ENCODE assay signal across 11 cellular contexts in the genomic region with DNA sequence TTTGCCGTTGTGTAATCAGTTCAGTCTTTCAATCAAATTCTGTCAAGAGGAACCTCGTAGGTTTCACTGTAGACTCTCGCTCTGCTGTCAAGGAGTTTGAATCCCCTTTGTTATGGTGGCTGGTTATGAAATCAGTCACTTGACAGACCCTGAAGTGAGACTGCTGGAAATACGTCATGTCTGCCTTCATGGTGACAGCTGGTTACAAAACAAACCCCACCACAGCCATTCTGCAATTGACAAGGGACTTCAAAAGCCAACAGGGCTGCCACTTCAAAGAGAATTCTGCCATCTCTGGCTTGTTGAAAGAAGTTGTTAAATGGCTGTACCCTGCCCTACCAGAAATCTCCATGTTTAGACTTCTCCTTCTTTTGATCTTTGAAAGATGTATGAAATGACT.
DNase-seq lines count a peak whose midpoint lies in the region; ATAC-seq and TF ChIP-seq lines count a peak whose summit lies in the region.
"Had no signal": no experiment of that assay in that cellular context is flagged by ENCODE, and none has a peak within 500 bp of the region (broad histone marks: within the 10 kb centered on the region; RNA-seq: fewer than 3 reads in every experiment).

No MANE protein-coding gene starts in this region.

- H3K36me3 ChIP-seq in CD4-positive, CD25-positive, alpha-beta regulatory T cell (ENCODE audit: control insufficient read depth, insufficient read depth, low read length), result no peaks in the 10 kb centered on the region
- H3K36me3 ChIP-seq in lower lobe of right lung (no peaks in the 10 kb centered on the region), aorta (ENCODE audit: control insufficient read depth in 1 of 2, insufficient read depth in 2 of 2, low read length in 1 of 2) (no peaks in the 10 kb centered on the region)
- H3K36me3 ChIP-seq: ascending aorta had no signal

- peaks cover 3% of the 10 kb centered on the region for H3K4me1 ChIP-seq in CD4-positive, CD25-positive, alpha-beta regulatory T cell (ENCODE audit: control insufficient read depth, insufficient read depth, low read length, poor library complexity, severe bottlenecking)
- no peaks in the 10 kb centered on the region for H3K4me1 ChIP-seq in lower lobe of right lung
- no peaks in the 10 kb centered on the region for H3K4me1 ChIP-seq in aorta (ENCODE audit: control insufficient read depth in 1 of 2, insufficient read depth in 2 of 2, low read length in 2 of 2)
- H3K4me1 ChIP-seq: ascending aorta had no signal

- ATAC-seq in CD4-positive, CD25-positive, alpha-beta regulatory T cell (ENCODE audit: low read depth in 2 of 2), result peak; percentile 44 to 45
- ATAC-seq in T-cell (replicated peaks in 1 of 4), result peak; percentile 34 to 94 (median 62)
- peak; percentile 47 to 54 for ATAC-seq in lower lobe of right lung
- no peak for ATAC-seq in aorta (ENCODE audit: low FRiP score)
- ATAC-seq: sciatic nerve had no signal

- intact Hi-C loops in lower lobe of right lung (cut with DNase I) (no loop called here), aorta (cut with DNase I) (no loop called here)
- intact Hi-C loops in activated CD4-positive, alpha-beta memory T cell treated with anti-CD3 and anti-CD28 coated beads for 36 hours (cut with micrococcal nuclease), result no loop called here

- CTCF ChIA-PET in T-cell (lab: Charles Lee), result no interaction called here
- CTCF ChIA-PET in activated CD4-positive, alpha-beta memory T cell treated with anti-CD3 and anti-CD28 coated beads for 36 hours (lab: Charles Lee), result no interaction called here

- H3K36me3 Mint-ChIP-seq in CD4-positive, CD25-positive, alpha-beta regulatory T cell, result peaks cover 25% of the 10 kb centered on the region
- peaks cover 35% of the 10 kb centered on the region for H3K36me3 Mint-ChIP-seq in T-cell
- H3K36me3 Mint-ChIP-seq in activated CD4-positive, alpha-beta memory T cell treated with anti-CD3 and anti-CD28 coated beads for 36 hours, result peaks cover 9% of the 10 kb centered on the region

- peaks cover 7 to 20% (median 14%) of the 10 kb centered on the region in 4 donors for H3K4me1 Mint-ChIP-seq in CD4-positive, CD25-positive, alpha-beta regulatory T cell
- peaks cover 10 to 14% (median 13%) of the 10 kb centered on the region in 3 donors for H3K4me1 Mint-ChIP-seq in T-cell
- peaks cover 8% of the 10 kb centered on the region for H3K4me1 Mint-ChIP-seq in activated CD4-positive, alpha-beta memory T cell treated with anti-CD3 and anti-CD28 coated beads for 36 hours (ENCODE audit: low read depth)

- peak overlapping the region; percentile 71 to 92 (median 89) for H3K27ac Mint-ChIP-seq in CD4-positive, CD25-positive, alpha-beta regulatory T cell
- peak overlapping the region in 1 of 2 donors; percentile 76 for H3K27ac Mint-ChIP-seq in T-cell
- no peak overlapping the region for H3K27ac Mint-ChIP-seq in activated CD4-positive, alpha-beta memory T cell treated with anti-CD3 and anti-CD28 coated beads for 36 hours

- WGBS in aorta, 2 donors, result 77 to 79% methylated on average over 4 of the region's 4 CpGs

- no peaks in the 10 kb centered on the region for H3K27me3 Mint-ChIP-seq in CD4-positive, CD25-positive, alpha-beta regulatory T cell
- no peaks in the 10 kb centered on the region for H3K27me3 Mint-ChIP-seq in T-cell
- H3K27me3 Mint-ChIP-seq in activated CD4-positive, alpha-beta memory T cell treated with anti-CD3 and anti-CD28 coated beads for 36 hours, result no peaks in the 10 kb centered on the region

- TF ChIP-seq CTCF in GM12865 (IDR thresholded peaks at IDR 0.05; ENCODE audit: insufficient read depth, low read depth, low read length, missing control alignments) (no peak), lower lobe of right lung (IDR thresholded peaks at IDR 0.05) (no peak)

- H3K9me3 ChIP-seq in CD4-positive, CD25-positive, alpha-beta regulatory T cell (ENCODE audit: control insufficient read depth in 2 of 2, low read length in 2 of 2), result no peaks in the 10 kb centered on the region
- H3K9me3 ChIP-seq in lower lobe of right lung (no peaks in the 10 kb centered on the region), aorta (ENCODE audit: control insufficient read depth, low read length) (no peaks in the 10 kb centered on the region)
- H3K9me3 ChIP-seq: ascending aorta had no signal

- peak overlapping the region; percentile 40 for H3K4me3 ChIP-seq in CD4-positive, CD25-positive, alpha-beta regulatory T cell (ENCODE audit: low read depth, low read length)
- H3K4me3 ChIP-seq in GM12865 (ENCODE audit: low read depth, low read length) (no peak overlapping the region), lower lobe of right lung (no peak overlapping the region), aorta (ENCODE audit: low read length in 2 of 2) (no peak overlapping the region)
- H3K4me3 ChIP-seq: ascending aorta had no signal

- peak overlapping the region; percentile 18 for H3K27ac ChIP-seq in CD4-positive, CD25-positive, alpha-beta regulatory T cell (ENCODE audit: insufficient read depth, low read length, poor library complexity, severe bottlenecking)
- no peak overlapping the region for H3K27ac ChIP-seq in lower lobe of right lung
- no peak overlapping the region for H3K27ac ChIP-seq in aorta (ENCODE audit: low read depth in 1 of 2, low read length in 2 of 2)
- H3K27ac ChIP-seq: ascending aorta had no signal

- no peaks in the 10 kb centered on the region for H3K9me3 Mint-ChIP-seq in CD4-positive, CD25-positive, alpha-beta regulatory T cell
- no peaks in the 10 kb centered on the region for H3K9me3 Mint-ChIP-seq in T-cell
- H3K9me3 Mint-ChIP-seq in activated CD4-positive, alpha-beta memory T cell treated with anti-CD3 and anti-CD28 coated beads for 36 hours, result no peaks in the 10 kb centered on the region

- no peaks in the 10 kb centered on the region for H3K27me3 ChIP-seq in CD4-positive, CD25-positive, alpha-beta regulatory T cell (ENCODE audit: control insufficient read depth, insufficient read depth, low read length)
- H3K27me3 ChIP-seq in lower lobe of right lung (ENCODE audit: low read depth) (no peaks in the 10 kb centered on the region), aorta (ENCODE audit: control insufficient read depth in 1 of 2, insufficient read depth in 2 of 2, low read length in 1 of 2) (no peaks in the 10 kb centered on the region)
- H3K27me3 ChIP-seq: ascending aorta had no signal

- POLR2A ChIA-PET in T-cell (lab: Charles Lee), result no interaction called here
- POLR2A ChIA-PET in activated CD4-positive, alpha-beta memory T cell treated with anti-CD3 and anti-CD28 coated beads for 36 hours (lab: Charles Lee), result no interaction called here

- DNase-seq in CD4-positive, CD25-positive, alpha-beta regulatory T cell, result peak; percentile 20 to 71 (median 61)
- peak; percentile 61 for DNase-seq in GM12865 (ENCODE audit: low read depth)
- DNase-seq in T-cell, result peak; percentile 2 to 82 (median 43)
- DNase-seq in lower lobe of right lung, result no peak
- DNase-seq in NCI-H774 (lab: John Stamatoyannopoulos, UW), result no peak
- DNase-seq in activated CD4-positive, alpha-beta memory T cell treated with anti-CD3 and anti-CD28 coated beads for 36 hours, result no peak
- DNase-seq in cerebellum (ENCODE audit: low spot score), result no peak
- DNase-seq in aorta, result no peak
- DNase-seq: NCI-H1417 treated with DMSO at 0.1 percent for 48 hours had no signal

- peak overlapping the region; percentile 28 to 56 (median 46) for H3K4me3 Mint-ChIP-seq in CD4-positive, CD25-positive, alpha-beta regulatory T cell
- peak overlapping the region in 2 of 3 donors; percentile 23 to 24 for H3K4me3 Mint-ChIP-seq in T-cell
- no peak overlapping the region for H3K4me3 Mint-ChIP-seq in activated CD4-positive, alpha-beta memory T cell treated with anti-CD3 and anti-CD28 coated beads for 36 hours

Comparison
In these comparisons a context has a peak if more than half of its experiments do, and no peak if none do; other contexts are left out.
1. DNase-seq: peak in CD4-positive, CD25-positive, alpha-beta regulatory T cell (3 of 3), GM12865 (single experiment) and T-cell (34 of 34); none in lower lobe of right lung (single experiment), NCI-H774 (single experiment), activated CD4-positive, alpha-beta memory T cell treated with anti-CD3 and anti-CD28 coated beads for 36 hours (single experiment), cerebellum (single experiment) and aorta (0 of 2).